19 cellular contexts compared by ENCODE assay signal in genomic region chr3:33652736-33653135, GRCh38.
"Had no signal": no experiment of that assay in that cellular context is flagged by ENCODE, and none has a peak within 500 bp of the region (broad histone marks: within the 10 kb centered on the region; RNA-seq: fewer than 3 reads in every experiment).

No MANE protein-coding gene starts in this region.

- ATAC-seq: activated CD4-positive, alpha-beta T cell treated with anti-CD3 and anti-CD28 coated beads for 36 hours; activated T-cell treated with anti-CD3 and anti-CD28 coated beads, Interleukin-2, amount 50 U/mL, for 72 hours; effector memory CD8-positive, alpha-beta T cell had no signal

- H3K36me3 Mint-ChIP-seq: mesothelial cell of epicardium, naive B cell had no signal

- H3K27me3 Mint-ChIP-seq: activated CD4-positive, alpha-beta memory T cell treated with anti-CD3 and anti-CD28 coated beads, Interleukin-2, amount 10 ng/mL, durations not matched to agents 7 days and 5 days; activated CD4-positive, alpha-beta T cell treated with anti-CD3 and anti-CD28 coated beads for 36 hours; activated naive CD8-positive, alpha-beta T cell treated with anti-CD3 and anti-CD28 coated beads, Interleukin-2, amount 10 ng/mL, durations not matched to agents 7 days and 5 days; effector memory CD8-positive, alpha-beta T cell; naive B cell had no signal

- H3K27ac Mint-ChIP-seq: activated CD4-positive, alpha-beta memory T cell treated with anti-CD3 and anti-CD28 coated beads, Interleukin-2, amount 10 ng/mL, durations not matched to agents 7 days and 5 days; activated CD4-positive, alpha-beta T cell treated with anti-CD3 and anti-CD28 coated beads for 36 hours; activated naive CD8-positive, alpha-beta T cell treated with anti-CD3 and anti-CD28 coated beads, Interleukin-2, amount 10 ng/mL, durations not matched to agents 7 days and 5 days; activated T-cell treated with anti-CD3 and anti-CD28 coated beads, Interleukin-2, amount 50 U/mL, for 72 hours; effector memory CD8-positive, alpha-beta T cell; mesothelial cell of epicardium had no signal

- DNase-seq: activated CD4-positive, alpha-beta memory T cell treated with anti-CD3 and anti-CD28 coated beads, Interleukin-2, amount 10 ng/mL, durations not matched to agents 7 days and 5 days; activated CD4-positive, alpha-beta T cell treated with anti-CD3 and anti-CD28 coated beads for 36 hours; activated gamma-delta T cell treated with Interleukin-2 at 50 U/mL for 16 hours; activated naive CD8-positive, alpha-beta T cell treated with anti-CD3 and anti-CD28 coated beads, Interleukin-2, amount 10 ng/mL, durations not matched to agents 7 days and 5 days; activated T-cell treated with anti-CD3 and anti-CD28 coated beads, Interleukin-2, amount 50 U/mL, for 72 hours; central memory CD4-positive, alpha-beta T cell; cortex of kidney; effector memory CD8-positive, alpha-beta T cell; kidney glomerular epithelial cell; naive B cell; small intestine; T-helper 9 cell; thyroid gland; uterus; WERI-Rb-1 had no signal

- H3K4me3 Mint-ChIP-seq: activated CD4-positive, alpha-beta memory T cell treated with anti-CD3 and anti-CD28 coated beads, Interleukin-2, amount 10 ng/mL, durations not matched to agents 7 days and 5 days; activated CD4-positive, alpha-beta T cell treated with anti-CD3 and anti-CD28 coated beads for 36 hours; activated naive CD8-positive, alpha-beta T cell treated with anti-CD3 and anti-CD28 coated beads, Interleukin-2, amount 10 ng/mL, durations not matched to agents 7 days and 5 days; activated T-cell treated with anti-CD3 and anti-CD28 coated beads, Interleukin-2, amount 50 U/mL, for 72 hours; effector memory CD8-positive, alpha-beta T cell; mesothelial cell of epicardium; naive B cell had no signal

- H3K4me2 ChIP-seq: hepatocyte had no signal

- H3K79me2 ChIP-seq: parathyroid adenoma had no signal

- H3K9ac ChIP-seq: parathyroid adenoma had no signal

- H3K4me3 ChIP-seq: hepatocyte, thyroid gland, uterus had no signal

- H2AFZ ChIP-seq: hepatocyte, parathyroid adenoma had no signal

- H3K27ac ChIP-seq: epithelial cell of prostate, hepatocyte, parathyroid adenoma, thyroid gland, uterus, WERI-Rb-1 had no signal

- H3K4me1 ChIP-seq: parathyroid adenoma, thyroid gland, uterus had no signal

- H3K27me3 ChIP-seq: hepatocyte, thyroid gland, uterus had no signal

- H3K9me3 Mint-ChIP-seq: activated CD4-positive, alpha-beta memory T cell treated with anti-CD3 and anti-CD28 coated beads, Interleukin-2, amount 10 ng/mL, durations not matched to agents 7 days and 5 days; activated naive CD8-positive, alpha-beta T cell treated with anti-CD3 and anti-CD28 coated beads, Interleukin-2, amount 10 ng/mL, durations not matched to agents 7 days and 5 days; activated T-cell treated with anti-CD3 and anti-CD28 coated beads, Interleukin-2, amount 50 U/mL, for 72 hours; effector memory CD8-positive, alpha-beta T cell; mesothelial cell of epicardium; naive B cell had no signal

- H3K9me3 ChIP-seq: thyroid gland, uterus had no signal

- H3K36me3 ChIP-seq: thyroid gland, uterus, WERI-Rb-1 had no signal
